20 cellular contexts compared by ENCODE assay signal in the genomic region with DNA sequence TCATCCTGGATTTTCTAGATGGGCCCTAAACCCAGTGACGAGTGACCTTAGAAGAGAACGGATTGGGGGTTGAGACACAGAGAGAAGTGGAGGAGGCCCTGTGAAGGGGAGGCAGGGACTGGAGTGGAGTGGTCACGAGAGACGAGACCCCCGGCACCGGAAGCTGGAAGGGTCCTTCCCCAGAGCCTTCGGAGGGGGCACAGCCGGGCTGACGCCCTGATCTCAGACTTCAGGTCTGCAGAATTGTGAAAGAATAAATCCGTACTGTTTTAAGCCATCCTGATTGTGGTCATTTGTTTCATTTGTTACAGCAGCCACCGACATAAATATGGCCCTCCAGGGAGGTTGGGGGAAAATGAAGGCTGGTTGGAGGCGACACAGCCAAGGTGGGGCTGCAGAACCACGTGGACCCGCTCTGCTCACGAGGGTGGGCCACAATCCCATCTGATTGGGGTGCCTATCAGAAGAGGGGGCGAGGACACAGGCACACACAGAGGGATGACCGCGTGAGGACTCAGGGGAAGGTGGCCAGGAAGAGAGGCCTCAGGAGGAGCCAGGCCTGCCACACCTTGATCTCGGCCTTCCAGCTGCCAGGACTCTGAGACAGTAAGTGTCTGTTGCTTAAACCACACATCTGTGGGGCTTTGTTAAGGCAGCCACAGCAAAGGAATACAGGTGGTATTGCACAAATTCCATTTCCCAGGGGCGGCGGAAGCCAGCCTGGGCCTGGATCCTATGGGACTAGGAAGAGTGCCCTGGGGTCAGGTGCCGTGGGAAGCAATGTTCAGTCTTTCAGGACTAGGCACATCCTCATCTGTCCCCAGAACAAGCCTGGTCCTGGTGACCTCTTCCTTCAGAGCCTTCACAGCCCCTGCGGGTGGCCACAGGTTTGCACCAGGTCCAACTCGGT.
"Had no signal": no experiment of that assay in that cellular context is flagged by ENCODE, and none has a peak within 500 bp of the region (broad histone marks: within the 10 kb centered on the region; RNA-seq: fewer than 3 reads in every experiment).

No MANE protein-coding gene starts in this region.

- ATAC-seq: activated CD8-positive, alpha-beta memory T cell treated with anti-CD3 and anti-CD28 coated beads, Interleukin-2, amount 10 ng/mL, durations not matched to agents 7 days and 5 days; activated CD8-positive, alpha-beta T cell treated with anti-CD3 and anti-CD28 coated beads for 36 hours; heart left ventricle; left lobe of liver had no signal

- H3K9me3 ChIP-seq: heart left ventricle, thyroid gland had no signal

- H3K4me1 ChIP-seq: heart left ventricle, thyroid gland had no signal

- FAIRE-seq: endometrium, keratinocyte, TTC549 had no signal

- DNase-seq: activated CD4-positive, alpha-beta T cell treated with anti-CD3 and anti-CD28 coated beads, Interleukin-2, amount 10 ng/mL, durations not matched to agents 7 days and 5 days; activated CD4-positive, CD25-positive, alpha-beta regulatory T cell treated with anti-CD3 and anti-CD28 coated beads, Interleukin-2, amount 50 U/mL, for 72 hours; activated CD8-positive, alpha-beta memory T cell treated with anti-CD3 and anti-CD28 coated beads, Interleukin-2, amount 10 ng/mL, durations not matched to agents 7 days and 5 days; activated CD8-positive, alpha-beta T cell treated with anti-CD3 and anti-CD28 coated beads for 36 hours; activated naive CD8-positive, alpha-beta T cell treated with anti-CD3 and anti-CD28 coated beads for 36 hours; amniotic stem cell; effector CD4-positive, alpha-beta T cell; heart left ventricle; midbrain; occipital lobe; stimulated activated CD4-positive, alpha-beta T cell treated with anti-CD3 and anti-CD28 coated beads, Interleukin-4, amount 100 ng/mL, for 24 hours; stimulated activated naive CD4-positive, alpha-beta T cell treated with Interleukin-2 at 50 U/mL for 16 hours; T-helper 1 cell; thyroid gland; WERI-Rb-1 had no signal

- H3K4me3 ChIP-seq: cardiac muscle cell, heart left ventricle, thyroid gland had no signal

- H3K36me3 ChIP-seq: cardiac muscle cell, heart left ventricle, thyroid gland, WERI-Rb-1 had no signal

- H3K27me3 ChIP-seq: cardiac muscle cell, thyroid gland had no signal

- H3K27ac ChIP-seq: cardiac muscle cell, heart left ventricle, thyroid gland, WERI-Rb-1 had no signal
